In genomic region chr6:25472314-25472713, GRCh38 we compare ENCODE assay signal across 13 cellular contexts.
DNase-seq lines count a peak whose midpoint lies in the region; ATAC-seq, FAIRE-seq and TF ChIP-seq lines count a peak whose summit lies in the region.
"Had no signal": no experiment of that assay in that cellular context is flagged by ENCODE, and none has a peak within 500 bp of the region (broad histone marks: within the 10 kb centered on the region; RNA-seq: fewer than 3 reads in every experiment).

No MANE protein-coding gene starts in this region.

- H3K9me3 ChIP-seq in WERI-Rb-1 (ENCODE audit: severe bottlenecking) = no peaks in the 10 kb centered on the region
- no peaks in the 10 kb centered on the region for H3K9me3 ChIP-seq in kidney (ENCODE audit: control insufficient read depth in 1 of 2, low read length in 2 of 2)
- no peaks in the 10 kb centered on the region for H3K9me3 ChIP-seq in thyroid gland
- no peaks in the 10 kb centered on the region for H3K9me3 ChIP-seq in aorta (ENCODE audit: control insufficient read depth, low read length)

- no peak overlapping the region for H3K9ac ChIP-seq in kidney (ENCODE audit: low read length in 2 of 2)

- H3K36me3 ChIP-seq in WERI-Rb-1 = no peaks in the 10 kb centered on the region
- H3K36me3 ChIP-seq in kidney (ENCODE audit: control insufficient read depth in 1 of 2, insufficient read depth in 2 of 2, low read length in 2 of 2) = peaks cover 0 to 4% of the 10 kb centered on the region in 2 donors
- no peaks in the 10 kb centered on the region for H3K36me3 ChIP-seq in thyroid gland
- H3K36me3 ChIP-seq in aorta (ENCODE audit: control insufficient read depth in 1 of 2, insufficient read depth in 2 of 2, low read length in 1 of 2) = peaks cover 4 to 6% of the 10 kb centered on the region in 2 donors

- 94 to 96% methylated on average over 3 of the region's 3 CpGs for WGBS in thyroid gland, 2 donors
- WGBS in aorta, 2 donors = 94 to 97% methylated on average over 3 of the region's 3 CpGs

- no peak for TF ChIP-seq POLR2A in thyroid gland (IDR thresholded peaks at IDR 0.05)

- peak; percentile 10 for DNase-seq in ELR (ENCODE audit: low read depth)
- peak; percentile 70 for DNase-seq in WERI-Rb-1
- DNase-seq in kidney = no peak
- no peak for DNase-seq in thyroid gland
- no peak for DNase-seq in GM13977 (ENCODE audit: low spot score)
- no peak for DNase-seq in activated T-cell treated with anti-CD3 and anti-CD28 coated beads, Interleukin-2, amount 50 U/mL, for 1 hour
- DNase-seq in aorta = no peak
- DNase-seq: NCI-H1092 treated with DMSO at 0.1 percent for 48 hours, T-helper 9 cell had no signal

- H3K27ac ChIP-seq in WERI-Rb-1 = no peak overlapping the region
- no peak overlapping the region for H3K27ac ChIP-seq in kidney (ENCODE audit: low read depth in 2 of 2, low read length in 2 of 2)
- H3K27ac ChIP-seq in thyroid gland = no peak overlapping the region
- no peak overlapping the region for H3K27ac ChIP-seq in aorta (ENCODE audit: low read depth in 1 of 2, low read length in 2 of 2)
- H3K27ac ChIP-seq: HL-60 had no signal

- H3K4me3 ChIP-seq in WERI-Rb-1 (ENCODE audit: low read depth, low read length) = no peak overlapping the region
- H3K4me3 ChIP-seq in kidney (ENCODE audit: low read length in 2 of 2) = no peak overlapping the region
- no peak overlapping the region for H3K4me3 ChIP-seq in thyroid gland (replicated peaks in 1 of 3)
- no peak overlapping the region for H3K4me3 ChIP-seq in aorta (ENCODE audit: low read length in 2 of 2)

- in situ Hi-C loops in GM13977 (cut with MboI; ENCODE audit: low pct_unique_long_range_greater_than_20kb, low sequenced_read_pairs, unreplicated experiment) = no loop called here

- ATAC-seq in aorta (ENCODE audit: low FRiP score) = no peak

- no peaks in the 10 kb centered on the region for H3K27me3 ChIP-seq in WERI-Rb-1 (ENCODE audit: insufficient read depth, low read depth, severe bottlenecking)
- no peaks in the 10 kb centered on the region for H3K27me3 ChIP-seq in thyroid gland
- no peaks in the 10 kb centered on the region for H3K27me3 ChIP-seq in aorta (ENCODE audit: control insufficient read depth in 1 of 2, insufficient read depth in 2 of 2, low read length in 1 of 2)

- intact Hi-C loops in kidney (cut with DNase I) (no loop called here), thyroid gland (cut with DNase I) (no loop called here), aorta (cut with DNase I) (no loop called here)

- peak; percentile 11; the same call in 1 of the 2 replicates for TF ChIP-seq CTCF in LNCAP (IDR thresholded peaks at IDR 0.05)
- peak; percentile 60 for TF ChIP-seq CTCF in WERI-Rb-1 (IDR thresholded peaks at IDR 0.05; ENCODE audit: low read depth, low read length)
- peak; percentile 5 for TF ChIP-seq CTCF in kidney (IDR thresholded peaks at IDR 0.05; ENCODE audit: borderline replicate concordance, extremely low read depth, insufficient read depth)
- peak in 1 of 6 experiments; percentile 12 for TF ChIP-seq CTCF in thyroid gland (IDR thresholded peaks at IDR 0.05)
- TF ChIP-seq CTCF in GM13977 (IDR thresholded peaks at IDR 0.05; ENCODE audit: extremely low read depth, insufficient read depth, missing control alignments) = no peak

- FAIRE-seq in kidney (lab: Jason Lieb, UNC) = no peak
- FAIRE-seq: endometrium, GM18507 had no signal

- H3K4me1 ChIP-seq in kidney (ENCODE audit: control insufficient read depth in 1 of 2, insufficient read depth in 1 of 2, low read depth in 1 of 2, low read length in 2 of 2) (no peaks in the 10 kb centered on the region), thyroid gland (no peaks in the 10 kb centered on the region), aorta (ENCODE audit: control insufficient read depth in 1 of 2, insufficient read depth in 2 of 2, low read length in 2 of 2) (peaks cover 0 to 2% of the 10 kb centered on the region in 2 donors)

Comparison
In these comparisons a context has a peak if more than half of its experiments do, and no peak if none do; other contexts are left out.
1. DNase-seq: peak in ELR (single experiment) and WERI-Rb-1 (single experiment); none in kidney (single experiment), thyroid gland (0 of 2), GM13977 (single experiment), activated T-cell treated with anti-CD3 and anti-CD28 coated beads, Interleukin-2, amount 50 U/mL, for 1 hour (single experiment) and aorta (0 of 2).